In genomic region chr18:33404244-33404873, GRCh38 we compare ENCODE assay signal across 13 cellular contexts. TPM values are rescaled to one million over a fixed set of nuclear protein-coding genes. Genes with fewer than 3 reads are reported as not detected.
A peak's percentile ranks its signal among the peaks of the same experiment; 100 is the strongest.
DNase-seq lines count a peak whose midpoint lies in the region; ATAC-seq, FAIRE-seq and TF ChIP-seq lines count a peak whose summit lies in the region.
"Had no signal": no experiment of that assay in that cellular context is flagged by ENCODE, and none has a peak within 500 bp of the region (broad histone marks: within the 10 kb centered on the region; RNA-seq: fewer than 3 reads in every experiment).

No MANE protein-coding gene starts in this region.

- no peak for FAIRE-seq in bronchial epithelial cell (lab: Jason Lieb, UNC)

- 0 out of 2 replicates have a peak, but pooled peaks have one; percentile 20 for TF ChIP-seq RAD21 in Ishikawa (IDR thresholded peaks at IDR 0.05; ENCODE audit: low read depth)

- TF ChIP-seq CTCF in left ventricle myocardium inferior (IDR thresholded peaks at IDR 0.05; ENCODE audit: borderline replicate concordance) (peak; percentile 31), bronchial epithelial cell (IDR thresholded peaks at IDR 0.05; ENCODE audit: insufficient read depth, low read length, severe bottlenecking) (peak; percentile 12)

- H3K9me3 ChIP-seq in left ventricle myocardium inferior (replicated peaks) (no peaks in the 10 kb centered on the region), right cardiac atrium (ENCODE audit: control insufficient read depth, low read length) (no peaks in the 10 kb centered on the region)
- H3K9me3 ChIP-seq: BLaER1, heart left ventricle had no signal

- H3K4me3 Mint-ChIP-seq in immature natural killer cell = no peak overlapping the region
- H3K4me3 Mint-ChIP-seq: activated CD4-positive, alpha-beta T cell treated with anti-CD3 and anti-CD28 coated beads, Interleukin-2, amount 10 ng/mL, durations not matched to agents 24 days and 14 days had no signal

- no peaks in the 10 kb centered on the region for H3K27me3 Mint-ChIP-seq in immature natural killer cell (ENCODE audit: low read depth in 3 of 3)
- H3K27me3 Mint-ChIP-seq: activated CD4-positive, alpha-beta T cell treated with anti-CD3 and anti-CD28 coated beads, Interleukin-2, amount 10 ng/mL, durations not matched to agents 24 days and 14 days had no signal

- peaks cover 0 to 30% (median 9%) of the 10 kb centered on the region in 6 donors for H3K9me3 Mint-ChIP-seq in immature natural killer cell
- H3K9me3 Mint-ChIP-seq: activated CD4-positive, alpha-beta T cell treated with anti-CD3 and anti-CD28 coated beads, Interleukin-2, amount 10 ng/mL, durations not matched to agents 24 days and 14 days had no signal

- no peaks in the 10 kb centered on the region for H3K4me1 ChIP-seq in left ventricle myocardium inferior
- no peaks in the 10 kb centered on the region for H3K4me1 ChIP-seq in right cardiac atrium (ENCODE audit: control insufficient read depth, insufficient read depth, low read length)
- H3K4me1 ChIP-seq: BLaER1, heart left ventricle, pancreas had no signal

- intact Hi-C loops in left ventricle myocardium inferior (cut with micrococcal nuclease) (no loop called here), right cardiac atrium (cut with DNase I) (no loop called here)

- H3K36me3 ChIP-seq in left ventricle myocardium inferior (no peaks in the 10 kb centered on the region), bronchial epithelial cell (ENCODE audit: control insufficient read depth, insufficient read depth, low read length) (no peaks in the 10 kb centered on the region)
- H3K36me3 ChIP-seq: BLaER1, heart left ventricle, pancreas had no signal

- H3K4me3 ChIP-seq in left ventricle myocardium inferior (no peak overlapping the region), right cardiac atrium (ENCODE audit: low read length) (no peak overlapping the region), bronchial epithelial cell (ENCODE audit: low read depth, low read length) (no peak overlapping the region)
- H3K4me3 ChIP-seq: BLaER1, heart left ventricle, pancreas had no signal

- TF ChIP-seq POLR2A in GM18505 (IDR thresholded peaks at IDR 0.05; ENCODE audit: borderline replicate concordance, extremely low read depth, insufficient read depth, insufficient read length) = no peak

- H3K27ac Mint-ChIP-seq in immature natural killer cell = no peak overlapping the region
- H3K27ac Mint-ChIP-seq: activated CD4-positive, alpha-beta T cell treated with anti-CD3 and anti-CD28 coated beads, Interleukin-2, amount 10 ng/mL, durations not matched to agents 24 days and 14 days had no signal

- H3K36me3 Mint-ChIP-seq in immature natural killer cell = no peaks in the 10 kb centered on the region

- H3K27ac ChIP-seq in left ventricle myocardium inferior (replicated peaks) (no peak overlapping the region), right cardiac atrium (ENCODE audit: low read length) (no peak overlapping the region)
- H3K27ac ChIP-seq: BLaER1, heart left ventricle, pancreas had no signal

- no peaks in the 10 kb centered on the region for H3K27me3 ChIP-seq in left ventricle myocardium inferior (ENCODE audit: low read depth)
- no peaks in the 10 kb centered on the region for H3K27me3 ChIP-seq in right cardiac atrium (ENCODE audit: control insufficient read depth, insufficient read depth)
- no peaks in the 10 kb centered on the region for H3K27me3 ChIP-seq in bronchial epithelial cell (ENCODE audit: control insufficient read depth, insufficient read depth, low read length)
- H3K27me3 ChIP-seq: BLaER1, heart left ventricle, pancreas had no signal

- no peak for TF ChIP-seq EP300 in Ishikawa (IDR thresholded peaks at IDR 0.05; ENCODE audit: borderline replicate concordance)

- no peaks in the 10 kb centered on the region for H3K4me1 Mint-ChIP-seq in immature natural killer cell
- H3K4me1 Mint-ChIP-seq: activated CD4-positive, alpha-beta T cell treated with anti-CD3 and anti-CD28 coated beads, Interleukin-2, amount 10 ng/mL, durations not matched to agents 24 days and 14 days had no signal

- DNase-seq in left ventricle myocardium inferior = no peak
- DNase-seq in right cardiac atrium = no peak
- peak; percentile 16 for DNase-seq in bronchial epithelial cell (ENCODE audit: low read depth)
- no peak for DNase-seq in immature natural killer cell
- DNase-seq: activated CD4-positive, alpha-beta T cell treated with anti-CD3 and anti-CD28 coated beads, Interleukin-2, amount 10 ng/mL, durations not matched to agents 24 days and 14 days; anterior cingulate cortex; heart left ventricle; pancreas had no signal

- ATAC-seq in right cardiac atrium (no peak), GM18505 (IDR thresholded peaks at IDR 0.05; ENCODE audit: unreplicated experiment) (no peak), HG03439 (IDR thresholded peaks at IDR 0.05; ENCODE audit: unreplicated experiment) (no peak), GM21381 (IDR thresholded peaks at IDR 0.05; ENCODE audit: unreplicated experiment) (no peak)
- ATAC-seq: heart left ventricle, pancreas had no signal

TF ChIP-seq in Ishikawa, 13 proteins besides CTCF, POLR2A, EP300 and RAD21:
- TF ChIP-seq TEAD4 (IDR thresholded peaks at IDR 0.05) (no peak), USF1 (IDR thresholded peaks at IDR 0.05) (no peak), EGR1 (IDR thresholded peaks at IDR 0.05) (no peak), CEBPB (IDR thresholded peaks at IDR 0.05) (no peak), TCF12 (IDR thresholded peaks at IDR 0.05; ENCODE audit: low read depth) (no peak), ZBTB7A (IDR thresholded peaks at IDR 0.05; ENCODE audit: low read depth) (no peak), FOXM1 (IDR thresholded peaks at IDR 0.05; ENCODE audit: borderline replicate concordance, low read depth) (no peak), REST (IDR thresholded peaks at IDR 0.05; ENCODE audit: low read depth) (no peak), CREB1 (IDR thresholded peaks at IDR 0.05; ENCODE audit: low read depth) (no peak), YY1 (IDR thresholded peaks at IDR 0.05; ENCODE audit: low read depth) (no peak), NFIC (IDR thresholded peaks at IDR 0.05) (no peak), TAF1 (IDR thresholded peaks at IDR 0.05; ENCODE audit: low read depth) (no peak), MAX (IDR thresholded peaks at IDR 0.05) (no peak)

RNA-seq across cellular contexts. Expression of gene CCDC178, which starts 36.2 kb away (rescaled TPM):
- total RNA-seq in left ventricle myocardium inferior (0.27 TPM), right cardiac atrium (under 1 TPM in 2 of 4 donors, not detected in 2; 0.14 to 0.29 TPM), bronchial epithelial cell (0.53 and 0.90 TPM in 2 replicates)
- polyA plus RNA-seq in right cardiac atrium (0.41 TPM), immature natural killer cell (not detected)
- total RNA-seq: activated CD4-positive, alpha-beta T cell treated with anti-CD3 and anti-CD28 coated beads, Interleukin-2, amount 10 ng/mL, durations not matched to agents 24 days and 14 days had no signal
